Comparison of ENCODE assay signal across 14 cellular contexts in the genomic region with DNA sequence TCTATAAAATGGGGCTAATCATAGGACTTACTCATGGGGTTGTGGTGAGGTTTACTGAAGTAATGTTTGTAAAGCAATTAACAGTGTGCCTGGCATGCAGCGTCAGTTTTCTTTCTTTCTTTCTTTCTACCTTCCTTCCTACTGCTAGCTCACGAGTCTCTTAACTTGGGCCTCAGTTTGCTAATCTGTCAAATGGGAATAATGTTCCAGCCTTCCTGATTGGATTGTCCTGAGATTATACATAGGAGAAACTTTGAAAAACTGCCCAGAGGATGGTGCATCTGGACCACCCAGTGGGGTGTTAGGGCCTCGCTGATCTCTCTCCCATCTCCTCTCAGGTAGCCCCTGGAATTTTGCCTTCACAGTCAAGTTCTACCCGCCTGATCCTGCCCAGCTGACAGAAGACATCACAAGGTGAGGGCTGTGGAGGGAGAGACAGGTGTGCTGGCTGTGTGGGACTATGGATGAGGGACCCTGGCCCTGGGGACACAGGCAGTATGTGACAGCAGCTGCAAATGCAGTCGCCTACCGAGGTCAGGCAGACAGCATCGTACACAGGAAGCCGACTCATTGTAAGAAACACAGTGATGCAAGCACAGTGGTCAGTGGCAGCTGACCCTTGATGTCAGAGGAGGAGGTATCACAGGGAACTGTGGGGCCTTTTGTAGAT. TPM values are rescaled to one million over a fixed set of nuclear protein-coding genes. Genes with fewer than 3 reads are reported as not detected.
DNase-seq lines count a peak whose midpoint lies in the region; ATAC-seq lines count a peak whose summit lies in the region.
"Had no signal": no experiment of that assay in that cellular context is flagged by ENCODE, and none has a peak within 500 bp of the region (broad histone marks: within the 10 kb centered on the region; RNA-seq: fewer than 3 reads in every experiment).

No MANE protein-coding gene starts in this region.

- no peak overlapping the region for H3K27ac Mint-ChIP-seq in T-helper 17 cell
- no peak overlapping the region for H3K27ac Mint-ChIP-seq in activated T-helper 17 cell treated with anti-CD3 and anti-CD28 coated beads, Interleukin-2, amount 50 U/mL, for 72 hours
- H3K27ac Mint-ChIP-seq: activated naive CD8-positive, alpha-beta T cell had no signal

- H3K9me3 ChIP-seq in GM23248 (ENCODE audit: low read depth) (no peaks in the 10 kb centered on the region), skeletal muscle satellite cell (replicated peaks; ENCODE audit: low read length) (no peaks in the 10 kb centered on the region), T-helper 17 cell (ENCODE audit: control insufficient read depth, low read length, poor library complexity, severe bottlenecking) (no peaks in the 10 kb centered on the region)

- no peaks in the 10 kb centered on the region for H4K20me1 ChIP-seq in GM23248 (ENCODE audit: insufficient read depth)

- H3K9ac ChIP-seq in GM23248 (peak overlapping the region; percentile 41; the same call in 1 of the 2 replicates), skeletal muscle satellite cell (ENCODE audit: low read depth, low read length) (peak overlapping the region; percentile 28)

- no peak overlapping the region for H3K4me3 Mint-ChIP-seq in T-helper 17 cell
- H3K4me3 Mint-ChIP-seq in activated T-helper 17 cell treated with anti-CD3 and anti-CD28 coated beads, Interleukin-2, amount 50 U/mL, for 72 hours = no peak overlapping the region
- H3K4me3 Mint-ChIP-seq: activated naive CD8-positive, alpha-beta T cell had no signal

- H3F3A ChIP-seq in GM23248 (ENCODE audit: insufficient read depth) = no peaks in the 10 kb centered on the region

- no peak for ATAC-seq in T-helper 17 cell
- no peak for ATAC-seq in activated T-helper 17 cell treated with anti-CD3 and anti-CD28 coated beads, Interleukin-2, amount 50 U/mL, for 72 hours (replicated peaks)

- DNase-seq in GM23248 (peak; percentile 79), RPMI7951 (ENCODE audit: low read depth) (peak; percentile 44), fibroblast of peridontal ligament (ENCODE audit: extremely low read depth) (peak; percentile 56), T-helper 17 cell (no peak), DMS114 treated with DMSO at 0.1 percent for 48 hours (lab: John Stamatoyannopoulos, UW; ENCODE audit: unreplicated experiment) (no peak)
- DNase-seq: DMS153, left colon, NCI-H1092 treated with DMSO at 0.1 percent for 48 hours, Right ventricle myocardium superior, T1000 had no signal

- no peak overlapping the region for H3K4me3 ChIP-seq in GM23248
- H3K4me3 ChIP-seq in skeletal muscle satellite cell (ENCODE audit: low read length) = no peak overlapping the region
- H3K4me3 ChIP-seq: smooth muscle cell had no signal

- H3K36me3 ChIP-seq in GM23248 (ENCODE audit: low read depth) (no peaks in the 10 kb centered on the region), skeletal muscle satellite cell (ENCODE audit: insufficient read depth, low read length) (no peaks in the 10 kb centered on the region)

- peaks cover 7% of the 10 kb centered on the region for H3K27me3 Mint-ChIP-seq in T-helper 17 cell
- peaks cover under 1% of the 10 kb centered on the region for H3K27me3 Mint-ChIP-seq in activated T-helper 17 cell treated with anti-CD3 and anti-CD28 coated beads, Interleukin-2, amount 50 U/mL, for 72 hours
- H3K27me3 Mint-ChIP-seq: activated naive CD8-positive, alpha-beta T cell had no signal

- WGBS in GM23248 (ENCODE audit: low coverage in 1 of 2, low lambda C conversion rate in 2 of 2, missing lambda C conversion rate in 2 of 2), 2 experiments = 69 to 73% methylated on average over 8 of the region's 8 CpGs

- H3K36me3 Mint-ChIP-seq in T-helper 17 cell (ENCODE audit: low read depth) = peaks cover 2% of the 10 kb centered on the region
- H3K36me3 Mint-ChIP-seq in activated T-helper 17 cell treated with anti-CD3 and anti-CD28 coated beads, Interleukin-2, amount 50 U/mL, for 72 hours (ENCODE audit: low read depth) = no peaks in the 10 kb centered on the region
- H3K36me3 Mint-ChIP-seq: activated naive CD8-positive, alpha-beta T cell had no signal

- H2AFZ ChIP-seq in GM23248 = peak overlapping the region; percentile 56

- no peaks in the 10 kb centered on the region for H3K9me2 ChIP-seq in GM23248 (ENCODE audit: insufficient read depth)

- H3K27ac ChIP-seq in GM23248 = no peak overlapping the region

- H3K4me2 ChIP-seq in GM23248 (ENCODE audit: unreplicated experiment) = peak overlapping the region; percentile 28
- peak overlapping the region; percentile 8 for H3K4me2 ChIP-seq in skeletal muscle satellite cell (ENCODE audit: low read length)
- H3K4me2 ChIP-seq: smooth muscle cell had no signal

- H3K9me3 Mint-ChIP-seq in activated T-helper 17 cell treated with anti-CD3 and anti-CD28 coated beads, Interleukin-2, amount 50 U/mL, for 72 hours = no peaks in the 10 kb centered on the region

- H3K79me2 ChIP-seq in GM23248 (ENCODE audit: insufficient read depth) = no peaks in the 10 kb centered on the region

- H3K27me3 ChIP-seq in GM23248 (replicated peaks; ENCODE audit: insufficient read depth) (no peaks in the 10 kb centered on the region), skeletal muscle satellite cell (ENCODE audit: control insufficient read depth, insufficient read depth, low read length) (no peaks in the 10 kb centered on the region)

- H3K4me1 ChIP-seq in GM23248 (ENCODE audit: insufficient read depth) = peaks cover 9% of the 10 kb centered on the region
- peaks cover 10% of the 10 kb centered on the region for H3K4me1 ChIP-seq in skeletal muscle satellite cell (ENCODE audit: control insufficient read depth, insufficient read depth, low read length)

- H3K4me1 Mint-ChIP-seq in T-helper 17 cell = no peaks in the 10 kb centered on the region
- no peaks in the 10 kb centered on the region for H3K4me1 Mint-ChIP-seq in activated T-helper 17 cell treated with anti-CD3 and anti-CD28 coated beads, Interleukin-2, amount 50 U/mL, for 72 hours

- in situ Hi-C loops in GM23248 (cut with MboI) = no loop called here

RNA-seq across cellular contexts. Expression of gene EPB41L1, which starts 27.5 kb away (rescaled TPM):
- 16.2 and 19.2 TPM in 2 replicates for total RNA-seq in GM23248 (2014; rRNA removed; shearing (Covaris generic))
- 15.4 and 17.0 TPM in 2 replicates for polyA plus RNA-seq in GM23248 (2016; fragmentation: Nextera tagmentation; extraction: Ambion mirVana)
- total RNA-seq in RPMI7951 (2014; rRNA removed; shearing (Covaris generic)) = 5.6 and 8.8 TPM in 2 replicates
- 13.3 and 19.8 TPM in 2 replicates for total RNA-seq in skeletal muscle satellite cell (2012; rRNA removed)
- total RNA-seq in T-helper 17 cell = under 1 TPM; 0.23 to 0.40 TPM
- total RNA-seq in activated T-helper 17 cell treated with anti-CD3 and anti-CD28 coated beads, Interleukin-2, amount 50 U/mL, for 72 hours = 1 to 10 TPM in 1 of 2 donors, under 1 TPM in 1; 0.26 to 1.0 TPM

RNA-seq across cellular contexts. Expression of gene AAR2, which starts 54.2 kb away (rescaled TPM):
- 31.0 and 34.3 TPM in 2 replicates for total RNA-seq in GM23248 (2014; rRNA removed; shearing (Covaris generic))
- 35.4 and 36.9 TPM in 2 replicates for polyA plus RNA-seq in GM23248 (2016; fragmentation: Nextera tagmentation; extraction: Ambion mirVana)
- total RNA-seq in RPMI7951 (2014; rRNA removed; shearing (Covaris generic)) = 37.7 and 43.3 TPM in 2 replicates
- total RNA-seq in skeletal muscle satellite cell (2012; rRNA removed) = 21.3 and 26.9 TPM in 2 replicates
- total RNA-seq in T-helper 17 cell = 10 to 100 TPM; 16.7 to 23.0 TPM
- total RNA-seq in activated T-helper 17 cell treated with anti-CD3 and anti-CD28 coated beads, Interleukin-2, amount 50 U/mL, for 72 hours = 10 to 100 TPM; 15.3 to 20.6 TPM

Comparison
In these comparisons a context has a peak if more than half of its experiments do, and no peak if none do; other contexts are left out.
1. DNase-seq: peak in GM23248 (single experiment), RPMI7951 (single experiment) and fibroblast of peridontal ligament (single experiment); none in T-helper 17 cell (0 of 3) and DMS114 treated with DMSO at 0.1 percent for 48 hours (single experiment).